ENCODE assay signal across 14 cellular contexts in genomic region chr11:17026487-17027082, GRCh38. TPM values are rescaled to one million over a fixed set of nuclear protein-coding genes. Genes with fewer than 3 reads are reported as not detected.
DNase-seq lines count a peak whose midpoint lies in the region; FAIRE-seq and TF ChIP-seq lines count a peak whose summit lies in the region.
"Had no signal": no experiment of that assay in that cellular context is flagged by ENCODE, and none has a peak within 500 bp of the region (broad histone marks: within the 10 kb centered on the region; RNA-seq: fewer than 3 reads in every experiment).

No MANE protein-coding gene starts in this region.

- TF ChIP-seq RAD21 in liver (IDR thresholded peaks at IDR 0.05), result no peak

- DNase-seq in bronchial epithelial cell (ENCODE audit: low read depth), result no peak
- no peak for DNase-seq in DMS79 treated with DMSO at 0.1 percent for 48 hours (lab: John Stamatoyannopoulos, UW)
- no peak for DNase-seq in GM19238 (ENCODE audit: insufficient read length, low spot score)
- DNase-seq in activated CD4-positive, alpha-beta T cell treated with anti-CD3 and anti-CD28 coated beads, Interleukin-2, amount 50 U/mL, for 1 hour, result no peak
- no peak for DNase-seq in NCI-H524 treated with DMSO at 0.1 percent for 48 hours (lab: John Stamatoyannopoulos, UW)
- DNase-seq: C1 segment of cervical spinal cord; CD4-positive, alpha-beta T cell; DMS79; EL had no signal

- no peak for TF ChIP-seq CTCF in bronchial epithelial cell (IDR thresholded peaks at IDR 0.05; ENCODE audit: insufficient read depth, low read length, severe bottlenecking)
- no peak for TF ChIP-seq CTCF in liver (IDR thresholded peaks at IDR 0.05; ENCODE audit: low read depth, low read length, missing input control)
- TF ChIP-seq CTCF in neutrophil (IDR thresholded peaks at IDR 0.05), result no peak

- 91% methylated on average over 3 of the region's 3 CpGs for WGBS in liver

- no peaks in the 10 kb centered on the region for H3K9me3 ChIP-seq in liver (ENCODE audit: control insufficient read depth in 4 of 4, low read length in 3 of 4)
- H3K9me3 ChIP-seq in neutrophil, result no peaks in the 10 kb centered on the region

- H3K4me1 ChIP-seq in liver (ENCODE audit: control insufficient read depth in 4 of 4, insufficient read depth in 4 of 4, low read length in 3 of 4), result peaks cover 0 to 7% (median 2%) of the 10 kb centered on the region in 4 donors
- H3K4me1 ChIP-seq in neutrophil (ENCODE audit: control insufficient read depth in 1 of 2, insufficient read depth in 1 of 2, low read depth in 1 of 2, low read length in 1 of 2), result peaks cover 19 to 20% of the 10 kb centered on the region in 2 experiments

- no peak overlapping the region for H3K9ac ChIP-seq in liver (ENCODE audit: low read depth in 1 of 2, low read length in 2 of 2)

- H3K27me3 ChIP-seq in bronchial epithelial cell (ENCODE audit: control insufficient read depth, insufficient read depth, low read length), result no peaks in the 10 kb centered on the region
- H3K27me3 ChIP-seq in liver (ENCODE audit: control insufficient read depth in 4 of 4, insufficient read depth in 4 of 4, low read length in 3 of 4), result no peaks in the 10 kb centered on the region
- peaks cover 13% of the 10 kb centered on the region for H3K27me3 ChIP-seq in neutrophil

- H3K36me3 ChIP-seq in bronchial epithelial cell (ENCODE audit: control insufficient read depth, insufficient read depth, low read length), result no peaks in the 10 kb centered on the region
- no peaks in the 10 kb centered on the region for H3K36me3 ChIP-seq in liver (ENCODE audit: control insufficient read depth in 4 of 4, insufficient read depth in 3 of 4, low read depth in 1 of 4, low read length in 3 of 4)
- no peaks in the 10 kb centered on the region for H3K36me3 ChIP-seq in neutrophil

- H3K27ac ChIP-seq in liver (ENCODE audit: low read depth in 1 of 2, low read length in 2 of 2) (no peak overlapping the region), neutrophil (peak overlapping the region; percentile 54)

- peak; percentile 23 for FAIRE-seq in bronchial epithelial cell (lab: Jason Lieb, UNC)
- FAIRE-seq: A204.1, G401.6, H54 had no signal

- no peak overlapping the region for H3K4me3 ChIP-seq in bronchial epithelial cell (ENCODE audit: low read depth, low read length)
- no peak overlapping the region for H3K4me3 ChIP-seq in liver (ENCODE audit: low read depth in 1 of 3, low read length in 3 of 3)
- no peak overlapping the region for H3K4me3 ChIP-seq in neutrophil (ENCODE audit: low read depth in 1 of 2, low read length in 1 of 2)

TF ChIP-seq in liver, 16 proteins besides CTCF, POLR2A, EP300 and RAD21:
- TF ChIP-seq HNF4A (conservative IDR thresholded peaks at IDR 0.05), result peak; percentile 34 to 51
- no peak for TF ChIP-seq ZBTB33 (IDR thresholded peaks at IDR 0.05)
- no peak for TF ChIP-seq HNF4G (IDR thresholded peaks at IDR 0.05)

RNA-seq across cellular contexts. Expression of gene PLEKHA7, which starts 12.4 kb away (rescaled TPM):
- total RNA-seq in bronchial epithelial cell, result 2.4 and 6.4 TPM in 2 replicates
- total RNA-seq in liver, result 10 to 100 TPM in 1 of 2 donors, 1 to 10 TPM in 1; 6.1 to 28.8 TPM
- 1 to 10 TPM; 7.3 to 9.7 TPM for polyA plus RNA-seq in liver

RNA-seq across cellular contexts. Expression of gene RPS13, which starts 50.9 kb away (rescaled TPM):
- 1,001 and 1,111 TPM in 2 replicates for total RNA-seq in bronchial epithelial cell
- total RNA-seq in liver, result 100 to 1,000 TPM; 237 to 446 TPM
- polyA plus RNA-seq in liver, result 100 to 1,000 TPM; 497 to 638 TPM
